Comparison of ENCODE assay signal across 36 cellular contexts in the genomic region with DNA sequence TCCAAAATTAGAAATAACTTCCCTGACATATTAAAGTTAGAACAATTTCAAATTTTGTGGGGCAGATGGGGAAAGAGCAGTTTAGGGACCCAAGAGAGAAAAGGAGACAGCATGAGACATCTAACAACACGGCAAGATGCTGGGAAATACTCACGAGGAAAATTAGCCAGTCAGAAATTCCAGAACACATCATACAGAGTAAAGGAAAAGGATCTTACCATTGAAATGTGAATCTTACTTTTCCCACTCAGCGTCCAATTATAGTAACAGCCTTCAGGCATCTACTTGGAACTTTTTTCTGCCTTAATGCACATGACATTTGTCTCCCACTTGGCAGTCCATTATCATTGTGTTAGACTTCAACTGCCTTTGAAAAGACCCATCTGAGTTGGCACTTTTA.
"Had no signal": no experiment of that assay in that cellular context is flagged by ENCODE, and none has a peak within 500 bp of the region (broad histone marks: within the 10 kb centered on the region; RNA-seq: fewer than 3 reads in every experiment).

No MANE protein-coding gene starts in this region.

- H3K9me3 ChIP-seq: adrenal gland, breast epithelium, colonic mucosa, esophagus squamous epithelium had no signal

- ATAC-seq: activated CD4-positive, CD25-positive, alpha-beta regulatory T cell treated with anti-CD3 and anti-CD28 coated beads, Interleukin-2, amount 50 U/mL, for 24 hours; activated CD8-positive, alpha-beta memory T cell treated with anti-CD3 and anti-CD28 coated beads, Interleukin-2, amount 10 ng/mL, durations not matched to agents 7 days and 5 days; activated CD8-positive, alpha-beta T cell treated with anti-CD3 and anti-CD28 coated beads, Interleukin-2, amount 10 ng/mL, durations not matched to agents 7 days and 5 days; activated naive CD8-positive, alpha-beta T cell treated with anti-CD3 and anti-CD28 coated beads, Interleukin-2, amount 50 U/mL, for 24 hours; T-helper 17 cell had no signal

- H3K4me1 Mint-ChIP-seq: activated B cell treated with CpG ODN at 0.5 μM for 24 hours had no signal

- H3K27me3 Mint-ChIP-seq: activated B cell treated with CpG ODN at 0.5 μM for 24 hours; activated CD4-positive, alpha-beta memory T cell treated with anti-CD3 and anti-CD28 coated beads for 36 hours; activated naive CD4-positive, alpha-beta T cell treated with anti-CD3 and anti-CD28 coated beads, Interleukin-2, amount 50 U/mL, for 24 hours; activated naive CD8-positive, alpha-beta T cell treated with anti-CD3 and anti-CD28 coated beads, Interleukin-2, amount 50 U/mL, for 24 hours; brain; T-helper 17 cell had no signal

- H3K27ac Mint-ChIP-seq: activated B cell treated with CpG ODN at 0.5 μM for 24 hours; activated CD4-positive, alpha-beta memory T cell treated with anti-CD3 and anti-CD28 coated beads for 36 hours; activated CD4-positive, alpha-beta T cell treated with anti-CD3 and anti-CD28 coated beads, Interleukin-2, amount 10 ng/mL, durations not matched to agents 24 days and 14 days; activated CD8-positive, alpha-beta memory T cell treated with anti-CD3 and anti-CD28 coated beads, Interleukin-2, amount 10 ng/mL, durations not matched to agents 7 days and 5 days; activated CD8-positive, alpha-beta T cell treated with anti-CD3 and anti-CD28 coated beads, Interleukin-2, amount 10 ng/mL, durations not matched to agents 7 days and 5 days; activated naive CD4-positive, alpha-beta T cell treated with anti-CD3 and anti-CD28 coated beads for 36 hours; activated naive CD4-positive, alpha-beta T cell treated with anti-CD3 and anti-CD28 coated beads, Interleukin-2, amount 50 U/mL, for 24 hours; activated naive CD8-positive, alpha-beta T cell treated with anti-CD3 and anti-CD28 coated beads for 36 hours; activated naive CD8-positive, alpha-beta T cell treated with anti-CD3 and anti-CD28 coated beads, Interleukin-2, amount 50 U/mL, for 24 hours; activated T-helper 1 cell treated with anti-CD3 and anti-CD28 coated beads, Interleukin-12 subunit alpha, Interleukin-12 subunit beta, Interleukin-2, Interleukin-4 antibody, amounts not matched to agents 30 ng/mL and 10 ng/mL and 1 ng/mL, durations not matched to agents 14 hours and 24 hours and 36 hours; activated T-helper 2 cell treated with anti-CD3 and anti-CD28 coated beads, Interferon-gamma antibody, Interleukin-2, Interleukin-4, amounts not matched to agents 10 μg/mL and 5 μg/mL and 100 μg/mL, durations not matched to agents 14 hours and 24 hours and 36 hours; brain; T-helper 17 cell; T-helper 2 cell treated with Interferon-gamma antibody and Interleukin-4, amounts not matched to agents 5 μg/mL and 100 μg/mL, for 36 hours had no signal

- H3K4me3 Mint-ChIP-seq: activated B cell treated with CpG ODN at 0.5 μM for 24 hours; activated CD4-positive, alpha-beta memory T cell treated with anti-CD3 and anti-CD28 coated beads for 36 hours; activated CD4-positive, alpha-beta T cell treated with anti-CD3 and anti-CD28 coated beads, Interleukin-2, amount 10 ng/mL, durations not matched to agents 24 days and 14 days; activated CD8-positive, alpha-beta memory T cell treated with anti-CD3 and anti-CD28 coated beads, Interleukin-2, amount 10 ng/mL, durations not matched to agents 7 days and 5 days; activated CD8-positive, alpha-beta T cell treated with anti-CD3 and anti-CD28 coated beads, Interleukin-2, amount 10 ng/mL, durations not matched to agents 7 days and 5 days; activated naive CD4-positive, alpha-beta T cell treated with anti-CD3 and anti-CD28 coated beads for 36 hours; activated naive CD4-positive, alpha-beta T cell treated with anti-CD3 and anti-CD28 coated beads, Interleukin-2, amount 50 U/mL, for 24 hours; activated naive CD8-positive, alpha-beta T cell treated with anti-CD3 and anti-CD28 coated beads for 36 hours; activated naive CD8-positive, alpha-beta T cell treated with anti-CD3 and anti-CD28 coated beads, Interleukin-2, amount 50 U/mL, for 24 hours; activated T-helper 1 cell treated with anti-CD3 and anti-CD28 coated beads, Interleukin-12 subunit alpha, Interleukin-12 subunit beta, Interleukin-2, Interleukin-4 antibody, amounts not matched to agents 30 ng/mL and 10 ng/mL and 1 ng/mL, durations not matched to agents 14 hours and 24 hours and 36 hours; brain; T-helper 17 cell; T-helper 2 cell treated with Interferon-gamma antibody and Interleukin-4, amounts not matched to agents 5 μg/mL and 100 μg/mL, for 36 hours had no signal

- H3K4me1 ChIP-seq: adrenal gland, breast epithelium, colonic mucosa, esophagus squamous epithelium had no signal

- H3K27me3 ChIP-seq: adrenal gland, breast epithelium, cardiac muscle cell, colonic mucosa, esophagus squamous epithelium had no signal

- H3K4me3 ChIP-seq: adrenal gland, breast epithelium, cardiac muscle cell, colonic mucosa, esophagus squamous epithelium had no signal

- H3K36me3 ChIP-seq: adrenal gland, breast epithelium, cardiac muscle cell, colonic mucosa, esophagus squamous epithelium, WERI-Rb-1 had no signal

- H3K36me3 Mint-ChIP-seq: activated CD4-positive, alpha-beta memory T cell treated with anti-CD3 and anti-CD28 coated beads for 36 hours; activated CD8-positive, alpha-beta memory T cell treated with anti-CD3 and anti-CD28 coated beads, Interleukin-2, amount 10 ng/mL, durations not matched to agents 7 days and 5 days; activated naive CD4-positive, alpha-beta T cell treated with anti-CD3 and anti-CD28 coated beads, Interleukin-2, amount 50 U/mL, for 24 hours; activated naive CD8-positive, alpha-beta T cell treated with anti-CD3 and anti-CD28 coated beads for 36 hours; brain had no signal

- H3K27ac ChIP-seq: adrenal gland, breast epithelium, cardiac muscle cell, colonic mucosa, epithelial cell of prostate, esophagus squamous epithelium, WERI-Rb-1 had no signal

- DNase-seq: activated B cell treated with CpG ODN at 0.5 μM for 24 hours; activated CD4-positive, alpha-beta memory T cell treated with anti-CD3 and anti-CD28 coated beads for 36 hours; activated CD4-positive, alpha-beta T cell treated with anti-CD3 and anti-CD28 coated beads, Interleukin-2, amount 10 ng/mL, durations not matched to agents 24 days and 14 days; activated CD8-positive, alpha-beta memory T cell treated with anti-CD3 and anti-CD28 coated beads, Interleukin-2, amount 10 ng/mL, durations not matched to agents 7 days and 5 days; activated CD8-positive, alpha-beta memory T cell treated with anti-CD3 and anti-CD28 coated beads, Interleukin-2, amount 50 U/mL, for 4 hours; activated CD8-positive, alpha-beta T cell treated with anti-CD3 and anti-CD28 coated beads, Interleukin-2, amount 10 ng/mL, durations not matched to agents 7 days and 5 days; activated effector memory CD4-positive, alpha-beta T cell treated with anti-CD3 and anti-CD28 coated beads, Interleukin-2, amount 50 U/mL, for 16 hours; activated naive CD4-positive, alpha-beta T cell treated with anti-CD3 and anti-CD28 coated beads for 36 hours; activated naive CD8-positive, alpha-beta T cell treated with anti-CD3 and anti-CD28 coated beads for 36 hours; activated naive CD8-positive, alpha-beta T cell treated with anti-CD3 and anti-CD28 coated beads, Interleukin-2, amount 50 U/mL, for 24 hours; activated T-cell treated with anti-CD3 and anti-CD28 coated beads, Interleukin-2, amount 50 U/mL, for 1 hour; activated T-cell treated with anti-CD3 and anti-CD28 coated beads, Interleukin-2, amount 50 U/mL, for 48 hours; adrenal gland; amygdala; aorta; central memory CD4-positive, alpha-beta T cell; cerebellar nuclear complex; colonic mucosa; effector CD8-positive, alpha-beta T cell; esophagus squamous epithelium; head of caudate nucleus; T-helper 17 cell; T1000; WERI-Rb-1 had no signal

- FAIRE-seq: endometrium, endothelial cell of umbilical vein, frontal cortex had no signal

- H3K9me3 Mint-ChIP-seq: activated B cell treated with CpG ODN at 0.5 μM for 24 hours; activated CD4-positive, alpha-beta memory T cell treated with anti-CD3 and anti-CD28 coated beads for 36 hours; activated naive CD4-positive, alpha-beta T cell treated with anti-CD3 and anti-CD28 coated beads for 36 hours; activated naive CD4-positive, alpha-beta T cell treated with anti-CD3 and anti-CD28 coated beads, Interleukin-2, amount 50 U/mL, for 24 hours; activated naive CD8-positive, alpha-beta T cell treated with anti-CD3 and anti-CD28 coated beads, Interleukin-2, amount 50 U/mL, for 24 hours; activated T-helper 1 cell treated with anti-CD3 and anti-CD28 coated beads, Interleukin-12 subunit alpha, Interleukin-12 subunit beta, Interleukin-2, Interleukin-4 antibody, amounts not matched to agents 30 ng/mL and 10 ng/mL and 1 ng/mL, durations not matched to agents 14 hours and 24 hours and 36 hours; activated T-helper 2 cell treated with anti-CD3 and anti-CD28 coated beads, Interferon-gamma antibody, Interleukin-2, Interleukin-4, amounts not matched to agents 10 μg/mL and 5 μg/mL and 100 μg/mL, durations not matched to agents 14 hours and 24 hours and 36 hours; brain; T-helper 2 cell treated with Interferon-gamma antibody and Interleukin-4, amounts not matched to agents 5 μg/mL and 100 μg/mL, for 36 hours had no signal
